Comparison of ENCODE assay signal across 2 cellular contexts in genomic region chr1:72280714-72281113, GRCh38.
TF ChIP-seq lines count a peak whose summit lies in the region.

No MANE protein-coding gene starts in this region.

TF ChIP-seq in IMR-90, 13 proteins besides CTCF, POLR2A, EP300 and RAD21:
- TF ChIP-seq SMC3 (IDR thresholded peaks at IDR 0.05; ENCODE audit: low read depth, low read length) = no peak
- peak; percentile 62 for TF ChIP-seq CEBPB (IDR thresholded peaks at IDR 0.05; ENCODE audit: low read depth, low read length)

TF ChIP-seq in endothelial cell of umbilical vein, 7 proteins besides CTCF, POLR2A, EP300 and RAD21:
- TF ChIP-seq POLR2AphosphoS5 (IDR thresholded peaks at IDR 0.05; ENCODE audit: insufficient read depth, low read depth, low read length) = no peak
